In the genomic region with DNA sequence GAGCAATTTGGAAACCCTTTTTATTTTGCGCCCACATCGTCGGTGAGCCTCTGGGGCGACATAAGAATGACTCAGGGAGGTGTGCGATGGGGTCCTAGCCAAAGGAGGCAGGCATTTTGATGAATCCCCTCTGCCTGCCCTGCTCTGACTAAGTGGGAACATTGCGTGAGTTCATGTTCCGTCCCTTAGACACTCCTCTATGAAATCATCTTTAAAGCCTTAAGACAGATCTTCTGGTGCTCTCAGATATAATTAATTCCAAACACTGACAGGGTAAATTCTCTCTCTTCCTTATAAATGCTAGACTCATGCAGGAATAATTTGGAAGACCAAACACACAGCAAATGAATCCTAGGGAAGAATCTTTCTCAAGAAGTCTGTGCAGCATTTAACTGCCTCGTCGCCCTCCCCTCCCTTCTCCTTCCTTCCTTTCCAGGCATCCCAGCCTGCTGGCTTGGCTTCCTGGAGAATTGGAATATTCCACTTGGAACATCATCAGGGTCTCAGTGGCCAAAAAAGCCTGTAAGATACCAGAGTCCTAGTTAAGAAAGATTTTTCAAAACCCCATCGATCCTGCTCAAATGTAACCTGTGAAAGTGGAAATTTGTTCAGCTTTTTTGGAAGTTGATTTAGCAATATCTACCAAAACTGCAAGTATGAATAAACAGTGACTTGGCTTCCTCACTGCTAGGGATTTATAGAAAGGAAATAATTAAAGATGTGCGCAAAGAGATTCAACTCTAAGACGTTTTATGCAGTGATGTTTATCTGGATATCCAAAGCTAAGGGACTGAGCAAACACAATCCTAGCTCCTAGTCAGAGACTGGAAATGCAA, we compare ENCODE assay signal across 19 cellular contexts. TPM values are rescaled to one million over a fixed set of nuclear protein-coding genes. Genes with fewer than 3 reads are reported as not detected.
DNase-seq lines count a peak whose midpoint lies in the region; ATAC-seq, FAIRE-seq and TF ChIP-seq lines count a peak whose summit lies in the region.
"Had no signal": no experiment of that assay in that cellular context is flagged by ENCODE, and none has a peak within 500 bp of the region (broad histone marks: within the 10 kb centered on the region; RNA-seq: fewer than 3 reads in every experiment).

No MANE protein-coding gene starts in this region.

- H3K56ac ChIP-seq in H1 (replicated peaks; ENCODE audit: insufficient read length, low read depth, low read length), result no peak overlapping the region

- TF ChIP-seq EP300 in H1 (IDR thresholded peaks at IDR 0.05; ENCODE audit: borderline replicate concordance in 1 of 2, low read depth in 2 of 2, low read length in 2 of 2), result no peak

- H2AK5ac ChIP-seq in H1 (ENCODE audit: low read depth, low read length), result no peak overlapping the region

- TF ChIP-seq CTCF in H1 (IDR thresholded peaks at IDR 0.05; ENCODE audit: control extremely low read depth in 1 of 3, insufficient read depth in 1 of 3, low read depth in 1 of 3, low read length in 3 of 3) (no peak), mucosa of descending colon (IDR thresholded peaks at IDR 0.05) (no peak)

- peak overlapping the region; percentile 71 for H4K8ac ChIP-seq in H1 (ENCODE audit: extremely low read depth, insufficient read depth, low read length)

- no peak overlapping the region for H2BK120ac ChIP-seq in H1 (replicated peaks; ENCODE audit: low read depth, low read length)

- ATAC-seq in Right ventricle myocardium superior (ENCODE audit: poor library complexity), result peak; percentile 64
- ATAC-seq in mucosa of descending colon, result peak; percentile 66
- no peak for ATAC-seq in GM19397 (IDR thresholded peaks at IDR 0.05; ENCODE audit: unreplicated experiment)
- ATAC-seq in GM21526 (IDR thresholded peaks at IDR 0.05; ENCODE audit: low FRiP score, unreplicated experiment), result no peak
- ATAC-seq: naive thymus-derived CD8-positive, alpha-beta T cell had no signal

- no peak overlapping the region for H3K9ac ChIP-seq in H1 (replicated peaks in 1 of 4; ENCODE audit: extremely low read depth in 1 of 4, low read depth in 3 of 4, low read length in 3 of 4)

- H3K9me3 ChIP-seq in H1 (ENCODE audit: insufficient read depth in 2 of 2, low read depth in 1 of 2, low read length in 1 of 2) (no peaks in the 10 kb centered on the region; a peak in 1 of 4 replicates), mucosa of descending colon (no peaks in the 10 kb centered on the region)
- H3K9me3 ChIP-seq: thyroid gland had no signal

- no peaks in the 10 kb centered on the region for H4K20me1 ChIP-seq in H1 (replicated peaks in 1 of 2; ENCODE audit: control insufficient read depth in 1 of 2, insufficient read depth in 2 of 2, low read length in 2 of 2)

- no peaks in the 10 kb centered on the region for H3K79me2 ChIP-seq in H1 (ENCODE audit: control insufficient read depth in 1 of 2, insufficient read depth in 2 of 2, low read length in 2 of 2)

- H3K79me1 ChIP-seq in H1 (ENCODE audit: low read depth, low read length), result no peaks in the 10 kb centered on the region

- no peak for FAIRE-seq in H1 (lab: Jason Lieb, UNC)
- FAIRE-seq: A204.1, frontal cortex, GM12892, H54 had no signal

- no peak overlapping the region for H3K14ac ChIP-seq in H1 (ENCODE audit: insufficient read length)

- H3K27ac ChIP-seq in H1 (ENCODE audit: low read depth, low read length), result no peak overlapping the region
- H3K27ac ChIP-seq: thyroid gland had no signal

- H2BK5ac ChIP-seq in H1 (ENCODE audit: low read depth, low read length), result no peak overlapping the region

- no peak overlapping the region for H2AFZ ChIP-seq in H1 (ENCODE audit: low read length)

- TF ChIP-seq POLR2A in H1 (IDR thresholded peaks at IDR 0.05; ENCODE audit: control extremely low read depth in 1 of 2, low read depth in 2 of 2, low read length in 2 of 2), result no peak

- H2BK12ac ChIP-seq in H1 (ENCODE audit: low read depth, low read length), result no peak overlapping the region

- 80% methylated on average over 12 of the region's 12 CpGs; no CpG with 5 or more reads in 1 of the 2 experiments for WGBS in H1 (ENCODE audit: extremely low coverage in 1 of 2, insufficient coverage in 1 of 2, insufficient read length in 1 of 2, insufficient replicate concordance in 2 of 2, low coverage in 1 of 2, low lambda C conversion rate in 2 of 2, missing lambda C conversion rate in 1 of 2), 2 experiments

- DNase-seq in Right ventricle myocardium superior, result no peak
- no peak for DNase-seq in cardiac septum (ENCODE audit: low spot score)
- DNase-seq in H1 (ENCODE audit: low read depth in 1 of 2, low spot score in 2 of 2), result no peak
- no peak for DNase-seq in mucosa of descending colon
- DNase-seq in activated naive CD4-positive, alpha-beta T cell treated with anti-CD3 and anti-CD28 coated beads, Interleukin-2, amount 50 U/mL, for 16 hours, result no peak
- DNase-seq in activated CD4-positive, alpha-beta T cell treated with anti-CD3 and anti-CD28 coated beads, Interleukin-2, amount 50 U/mL, for 48 hours, result no peak
- DNase-seq: activated naive CD4-positive, alpha-beta T cell treated with anti-CD3 and anti-CD28 coated beads for 36 hours; naive thymus-derived CD8-positive, alpha-beta T cell; NCI-H1092 treated with DMSO at 0.1 percent for 48 hours; NCI-H524; RPMI8226; thyroid gland had no signal

- CTCF ChIA-PET in H1 (lab: Charles Lee; ENCODE audit: partially characterized antibody), result interaction anchor here (0.6 to 1.5 kb wide), 3 partner anchors 9 to 205 kb away, joined by 3 to 5 read pairs (median 3); no protein-coding TSS in a partner anchor

- no peak overlapping the region for H2BK20ac ChIP-seq in H1 (ENCODE audit: low read length)

- no peak overlapping the region for H3K4ac ChIP-seq in H1 (replicated peaks; ENCODE audit: insufficient read length, low read depth, low read length)

- H3K27me3 ChIP-seq in H1 (replicated peaks in 1 of 4; ENCODE audit: control insufficient read depth in 3 of 4, extremely low read depth in 1 of 4, insufficient read depth in 3 of 4, low read length in 3 of 4), result no peaks in the 10 kb centered on the region; a peak in 1 of 7 replicates
- H3K27me3 ChIP-seq: thyroid gland had no signal

- TF ChIP-seq RAD21 in H1 (IDR thresholded peaks at IDR 0.05 in 1 of 2, conservative IDR thresholded peaks at IDR 0.05 in 1 of 2; ENCODE audit: low read depth in 2 of 2, low read length in 2 of 2), result no peak

- no peak overlapping the region for H3K4me2 ChIP-seq in H1 (ENCODE audit: insufficient read depth in 1 of 2, low read depth in 2 of 2, low read length in 2 of 2)

- no peak overlapping the region for H3K18ac ChIP-seq in H1 (ENCODE audit: extremely low read depth, low read length)

- POLR2A ChIA-PET in H1 (lab: Charles Lee; ENCODE audit: partially characterized antibody), result interaction anchor here (1.0 kb wide), 1 partner anchor 19 kb away, joined by 3 read pairs; no protein-coding TSS in a partner anchor

- H3K36me3 ChIP-seq in H1 (ENCODE audit: control insufficient read depth in 2 of 4, insufficient read depth in 4 of 4, low read length in 3 of 4) (no peaks in the 10 kb centered on the region), mucosa of descending colon (ENCODE audit: low read depth) (no peaks in the 10 kb centered on the region)
- H3K36me3 ChIP-seq: thyroid gland had no signal

- H3K23ac ChIP-seq in H1 (ENCODE audit: insufficient read length), result no peak overlapping the region

- no peaks in the 10 kb centered on the region for H3K23me2 ChIP-seq in H1 (ENCODE audit: low read depth, low read length)

- intact Hi-C loops in Right ventricle myocardium superior (cut with DNase I) (no loop called here), cardiac septum (cut with DNase I) (no loop called here), mucosa of descending colon (cut with DNase I, micrococcal nuclease) (no loop called here)

- no peak overlapping the region for H4K91ac ChIP-seq in H1 (replicated peaks; ENCODE audit: insufficient read length, low read length)

- no peaks in the 10 kb centered on the region for H3K4me1 ChIP-seq in H1 (replicated peaks in 1 of 4; ENCODE audit: control insufficient read depth in 3 of 4, insufficient read depth in 4 of 4, low read length in 3 of 4)
- no peaks in the 10 kb centered on the region for H3K4me1 ChIP-seq in mucosa of descending colon (ENCODE audit: low read depth)
- H3K4me1 ChIP-seq: thyroid gland had no signal

- no peak overlapping the region for H2BK15ac ChIP-seq in H1 (ENCODE audit: low read length)

- no peak overlapping the region for H4K5ac ChIP-seq in H1 (ENCODE audit: insufficient read length, low read depth, low read length)

- no peak overlapping the region for H3K4me3 ChIP-seq in H1 (ENCODE audit: extremely low read depth in 1 of 4, insufficient read depth in 2 of 4, low read depth in 3 of 4, low read length in 4 of 4)
- no peak overlapping the region for H3K4me3 ChIP-seq in mucosa of descending colon
- H3K4me3 ChIP-seq: thyroid gland had no signal

TF ChIP-seq in H1, 55 proteins besides CTCF, POLR2A, EP300 and RAD21 (continues in another document):
- TF ChIP-seq RXRA (IDR thresholded peaks at IDR 0.05; ENCODE audit: insufficient read depth, low read depth, low read length) (no peak), CREB1 (IDR thresholded peaks at IDR 0.05) (no peak), CBX8 (IDR thresholded peaks at IDR 0.05; ENCODE audit: borderline replicate concordance, low read depth, low read length) (no peak), SP2 (IDR thresholded peaks at IDR 0.05; ENCODE audit: low read length) (no peak), NRF1 (IDR thresholded peaks at IDR 0.05; ENCODE audit: low read depth, low read length) (no peak), JUND (IDR thresholded peaks at IDR 0.05; ENCODE audit: low read length) (no peak), POLR2AphosphoS5 (IDR thresholded peaks at IDR 0.05; ENCODE audit: low read depth, low read length) (no peak), NANOG (IDR thresholded peaks at IDR 0.05; ENCODE audit: insufficient read depth, low read depth, low read length, poor library complexity, severe bottlenecking) (no peak), KDM5A (IDR thresholded peaks at IDR 0.05; ENCODE audit: low read length) (no peak)
- TF ChIP-seq, protein P1, sequence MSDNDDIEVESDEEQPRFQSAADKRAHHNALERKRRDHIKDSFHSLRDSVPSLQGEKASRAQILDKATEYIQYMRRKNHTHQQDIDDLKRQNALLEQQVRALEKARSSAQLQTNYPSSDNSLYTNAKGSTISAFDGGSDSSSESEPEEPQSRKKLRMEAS (IDR thresholded peaks at IDR 0.05), result no peak

RNA-seq across cellular contexts. Expression of a gene that starts 52.5 kb away (rescaled TPM):
- total RNA-seq in Right ventricle myocardium superior (0.11 TPM), cardiac septum (0.16 TPM), mucosa of descending colon (10 to 100 TPM in 1 of 3 donors, 1 to 10 TPM in 2; 6.9 to 85.8 (median 9.9) TPM)
- total RNA-seq in H1 (2021; fragmentation: NEBNext Ultra II Directional; extraction: Animal tissue kit (Norgen Biotek cat#: 25700)), result not detected in 2 replicates
- 0.02 TPM in 1 of 2 replicates, not detected in the other for polyA plus RNA-seq in H1 (2011; rRNA removed)
- polyA plus RNA-seq in H1 (2011; cell fraction: cytosol; rRNA removed), result not detected
- not detected for polyA plus RNA-seq in H1 (2011; cell fraction: nucleus; rRNA removed)
- not detected in 4 replicates for polyA plus RNA-seq in H1 (2012, experiment 1 of 2)
- polyA plus RNA-seq in H1 (2012, experiment 2 of 2), result not detected
- 0.02 TPM for polyA plus RNA-seq in H1 (2013, experiment 1 of 2)
- polyA plus RNA-seq in H1 (2013, experiment 2 of 2), result 0.04 TPM
- polyA minus RNA-seq in H1 (2011; rRNA and poly(A)+ RNA removed), result not detected in 2 replicates
- not detected for polyA minus RNA-seq in H1 (2011; cell fraction: cytosol; rRNA and poly(A)+ RNA removed)
- not detected for polyA minus RNA-seq in H1 (2011; cell fraction: nucleus; rRNA and poly(A)+ RNA removed)
- total RNA-seq: activated naive CD4-positive, alpha-beta T cell treated with anti-CD3 and anti-CD28 coated beads for 36 hours; kidney epithelial cell; naive thymus-derived CD8-positive, alpha-beta T cell had no signal
- polyA plus RNA-seq: naive thymus-derived CD8-positive, alpha-beta T cell had no signal

Comparison
In these comparisons a context has a peak if more than half of its experiments do, and no peak if none do; other contexts are left out.
1. ATAC-seq: peak in Right ventricle myocardium superior (single experiment) and mucosa of descending colon (single experiment); none in GM19397 (single experiment) and GM21526 (single experiment).